Comparison of ENCODE assay signal across 1 cellular context in the genomic region with DNA sequence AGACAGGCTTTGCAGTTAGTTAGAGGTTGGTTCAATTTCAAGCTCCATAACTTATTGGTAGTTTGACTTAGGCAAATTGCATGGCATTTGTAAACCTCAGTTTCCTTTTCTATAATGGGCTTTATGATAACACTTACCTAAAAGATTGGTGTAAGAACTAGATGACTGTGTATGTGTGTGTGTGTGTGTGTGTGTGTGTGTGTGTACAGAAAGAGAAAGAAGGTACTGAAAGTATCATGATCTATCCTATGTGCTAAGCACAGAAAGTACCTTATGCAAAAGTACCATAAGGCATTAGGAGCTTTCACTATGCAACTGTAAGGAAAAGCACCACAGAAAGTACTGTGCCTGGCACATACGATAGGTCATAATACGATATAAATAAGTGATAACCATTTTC.
TF ChIP-seq lines count a peak whose summit lies in the region.

No MANE protein-coding gene starts in this region.

TF ChIP-seq in GM12878, 131 proteins besides CTCF, POLR2A, EP300 and RAD21 (continued from another document and continues in another):
- TF ChIP-seq, protein P1, sequence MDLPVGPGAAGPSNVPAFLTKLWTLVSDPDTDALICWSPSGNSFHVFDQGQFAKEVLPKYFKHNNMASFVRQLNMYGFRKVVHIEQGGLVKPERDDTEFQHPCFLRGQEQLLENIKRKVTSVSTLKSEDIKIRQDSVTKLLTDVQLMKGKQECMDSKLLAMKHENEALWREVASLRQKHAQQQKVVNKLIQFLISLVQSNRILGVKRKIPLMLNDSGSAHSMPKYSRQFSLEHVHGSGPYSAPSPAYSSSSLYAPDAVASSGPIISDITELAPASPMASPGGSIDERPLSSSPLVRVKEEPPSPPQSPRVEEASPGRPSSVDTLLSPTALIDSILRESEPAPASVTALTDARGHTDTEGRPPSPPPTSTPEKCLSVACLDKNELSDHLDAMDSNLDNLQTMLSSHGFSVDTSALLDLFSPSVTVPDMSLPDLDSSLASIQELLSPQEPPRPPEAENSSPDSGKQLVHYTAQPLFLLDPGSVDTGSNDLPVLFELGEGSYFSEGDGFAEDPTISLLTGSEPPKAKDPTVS (IDR thresholded peaks at IDR 0.05; ENCODE audit: low read depth, low read length), result peak; percentile 24; the same call in 1 of the 2 replicates
- TF ChIP-seq SPI1 (IDR thresholded peaks at IDR 0.05; ENCODE audit: borderline replicate concordance, insufficient read depth, low read depth, low read length), result peak; percentile 31; the same call in 1 of the 2 replicates
- TF ChIP-seq, protein P2, sequence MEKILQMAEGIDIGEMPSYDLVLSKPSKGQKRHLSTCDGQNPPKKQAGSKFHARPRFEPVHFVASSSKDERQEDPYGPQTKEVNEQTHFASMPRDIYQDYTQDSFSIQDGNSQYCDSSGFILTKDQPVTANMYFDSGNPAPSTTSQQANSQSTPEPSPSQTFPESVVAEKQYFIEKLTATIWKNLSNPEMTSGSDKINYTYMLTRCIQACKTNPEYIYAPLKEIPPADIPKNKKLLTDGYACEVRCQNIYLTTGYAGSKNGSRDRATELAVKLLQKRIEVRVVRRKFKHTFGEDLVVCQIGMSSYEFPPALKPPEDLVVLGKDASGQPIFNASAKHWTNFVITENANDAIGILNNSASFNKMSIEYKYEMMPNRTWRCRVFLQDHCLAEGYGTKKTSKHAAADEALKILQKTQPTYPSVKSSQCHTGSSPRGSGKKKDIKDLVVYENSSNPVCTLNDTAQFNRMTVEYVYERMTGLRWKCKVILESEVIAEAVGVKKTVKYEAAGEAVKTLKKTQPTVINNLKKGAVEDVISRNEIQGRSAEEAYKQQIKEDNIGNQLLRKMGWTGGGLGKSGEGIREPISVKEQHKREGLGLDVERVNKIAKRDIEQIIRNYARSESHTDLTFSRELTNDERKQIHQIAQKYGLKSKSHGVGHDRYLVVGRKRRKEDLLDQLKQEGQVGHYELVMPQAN (conservative IDR thresholded peaks at IDR 0.05), result no peak
- no peak for TF ChIP-seq SUZ12 (IDR thresholded peaks at IDR 0.05; ENCODE audit: unreplicated experiment)
- TF ChIP-seq GATAD2B (conservative IDR thresholded peaks at IDR 0.05; ENCODE audit: low read depth), result no peak
- TF ChIP-seq, protein P3, sequence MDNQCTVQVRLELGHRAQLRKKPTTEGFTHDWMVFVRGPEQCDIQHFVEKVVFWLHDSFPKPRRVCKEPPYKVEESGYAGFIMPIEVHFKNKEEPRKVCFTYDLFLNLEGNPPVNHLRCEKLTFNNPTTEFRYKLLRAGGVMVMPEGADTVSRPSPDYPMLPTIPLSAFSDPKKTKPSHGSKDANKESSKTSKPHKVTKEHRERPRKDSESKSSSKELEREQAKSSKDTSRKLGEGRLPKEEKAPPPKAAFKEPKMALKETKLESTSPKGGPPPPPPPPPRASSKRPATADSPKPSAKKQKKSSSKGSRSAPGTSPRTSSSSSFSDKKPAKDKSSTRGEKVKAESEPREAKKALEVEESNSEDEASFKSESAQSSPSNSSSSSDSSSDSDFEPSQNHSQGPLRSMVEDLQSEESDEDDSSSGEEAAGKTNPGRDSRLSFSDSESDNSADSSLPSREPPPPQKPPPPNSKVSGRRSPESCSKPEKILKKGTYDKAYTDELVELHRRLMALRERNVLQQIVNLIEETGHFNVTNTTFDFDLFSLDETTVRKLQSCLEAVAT (IDR thresholded peaks at IDR 0.05), result peak; percentile 80; the same call in 1 of the 2 replicates
- TF ChIP-seq, protein P4, sequence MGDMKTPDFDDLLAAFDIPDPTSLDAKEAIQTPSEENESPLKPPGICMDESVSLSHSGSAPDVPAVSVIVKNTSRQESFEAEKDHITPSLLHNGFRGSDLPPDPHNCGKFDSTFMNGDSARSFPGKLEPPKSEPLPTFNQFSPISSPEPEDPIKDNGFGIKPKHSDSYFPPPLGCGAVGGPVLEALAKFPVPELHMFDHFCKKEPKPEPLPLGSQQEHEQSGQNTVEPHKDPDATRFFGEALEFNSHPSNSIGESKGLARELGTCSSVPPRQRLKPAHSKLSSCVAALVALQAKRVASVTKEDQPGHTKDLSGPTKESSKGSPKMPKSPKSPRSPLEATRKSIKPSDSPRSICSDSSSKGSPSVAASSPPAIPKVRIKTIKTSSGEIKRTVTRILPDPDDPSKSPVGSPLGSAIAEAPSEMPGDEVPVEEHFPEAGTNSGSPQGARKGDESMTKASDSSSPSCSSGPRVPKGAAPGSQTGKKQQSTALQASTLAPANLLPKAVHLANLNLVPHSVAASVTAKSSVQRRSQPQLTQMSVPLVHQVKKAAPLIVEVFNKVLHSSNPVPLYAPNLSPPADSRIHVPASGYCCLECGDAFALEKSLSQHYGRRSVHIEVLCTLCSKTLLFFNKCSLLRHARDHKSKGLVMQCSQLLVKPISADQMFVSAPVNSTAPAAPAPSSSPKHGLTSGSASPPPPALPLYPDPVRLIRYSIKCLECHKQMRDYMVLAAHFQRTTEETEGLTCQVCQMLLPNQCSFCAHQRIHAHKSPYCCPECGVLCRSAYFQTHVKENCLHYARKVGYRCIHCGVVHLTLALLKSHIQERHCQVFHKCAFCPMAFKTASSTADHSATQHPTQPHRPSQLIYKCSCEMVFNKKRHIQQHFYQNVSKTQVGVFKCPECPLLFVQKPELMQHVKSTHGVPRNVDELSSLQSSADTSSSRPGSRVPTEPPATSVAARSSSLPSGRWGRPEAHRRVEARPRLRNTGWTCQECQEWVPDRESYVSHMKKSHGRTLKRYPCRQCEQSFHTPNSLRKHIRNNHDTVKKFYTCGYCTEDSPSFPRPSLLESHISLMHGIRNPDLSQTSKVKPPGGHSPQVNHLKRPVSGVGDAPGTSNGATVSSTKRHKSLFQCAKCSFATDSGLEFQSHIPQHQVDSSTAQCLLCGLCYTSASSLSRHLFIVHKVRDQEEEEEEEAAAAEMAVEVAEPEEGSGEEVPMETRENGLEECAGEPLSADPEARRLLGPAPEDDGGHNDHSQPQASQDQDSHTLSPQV (IDR thresholded peaks at IDR 0.05), result peak; percentile 67; the same call in 1 of the 2 replicates
- no peak for TF ChIP-seq EGR1 (IDR thresholded peaks at IDR 0.05; ENCODE audit: borderline replicate concordance in 1 of 2, low read depth in 2 of 2, low read length in 2 of 2)
- TF ChIP-seq, protein P5, sequence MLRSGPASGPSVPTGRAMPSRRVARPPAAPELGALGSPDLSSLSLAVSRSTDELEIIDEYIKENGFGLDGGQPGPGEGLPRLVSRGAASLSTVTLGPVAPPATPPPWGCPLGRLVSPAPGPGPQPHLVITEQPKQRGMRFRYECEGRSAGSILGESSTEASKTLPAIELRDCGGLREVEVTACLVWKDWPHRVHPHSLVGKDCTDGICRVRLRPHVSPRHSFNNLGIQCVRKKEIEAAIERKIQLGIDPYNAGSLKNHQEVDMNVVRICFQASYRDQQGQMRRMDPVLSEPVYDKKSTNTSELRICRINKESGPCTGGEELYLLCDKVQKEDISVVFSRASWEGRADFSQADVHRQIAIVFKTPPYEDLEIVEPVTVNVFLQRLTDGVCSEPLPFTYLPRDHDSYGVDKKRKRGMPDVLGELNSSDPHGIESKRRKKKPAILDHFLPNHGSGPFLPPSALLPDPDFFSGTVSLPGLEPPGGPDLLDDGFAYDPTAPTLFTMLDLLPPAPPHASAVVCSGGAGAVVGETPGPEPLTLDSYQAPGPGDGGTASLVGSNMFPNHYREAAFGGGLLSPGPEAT (IDR thresholded peaks at IDR 0.05; ENCODE audit: low read depth), result peak; percentile 98
- TF ChIP-seq SMARCA5 (IDR thresholded peaks at IDR 0.05), result no peak; the same call in 1 of the 2 replicates
- no peak for TF ChIP-seq PML (IDR thresholded peaks at IDR 0.05; ENCODE audit: low read length)
- TF ChIP-seq BCL11A (IDR thresholded peaks at IDR 0.05; ENCODE audit: low read depth, low read length), result peak; percentile 58; the same call in 1 of the 2 replicates
- peak; percentile 77; the same call in 1 of the 3 replicates for TF ChIP-seq POU2F2 (IDR thresholded peaks at IDR 0.05; ENCODE audit: borderline replicate concordance, low read depth, low read length)
- peak; percentile 96 to 98 for TF ChIP-seq IKZF2 (IDR thresholded peaks at IDR 0.05)
- TF ChIP-seq CREB1 (IDR thresholded peaks at IDR 0.05; ENCODE audit: low read depth), result no peak
- TF ChIP-seq, protein P6, sequence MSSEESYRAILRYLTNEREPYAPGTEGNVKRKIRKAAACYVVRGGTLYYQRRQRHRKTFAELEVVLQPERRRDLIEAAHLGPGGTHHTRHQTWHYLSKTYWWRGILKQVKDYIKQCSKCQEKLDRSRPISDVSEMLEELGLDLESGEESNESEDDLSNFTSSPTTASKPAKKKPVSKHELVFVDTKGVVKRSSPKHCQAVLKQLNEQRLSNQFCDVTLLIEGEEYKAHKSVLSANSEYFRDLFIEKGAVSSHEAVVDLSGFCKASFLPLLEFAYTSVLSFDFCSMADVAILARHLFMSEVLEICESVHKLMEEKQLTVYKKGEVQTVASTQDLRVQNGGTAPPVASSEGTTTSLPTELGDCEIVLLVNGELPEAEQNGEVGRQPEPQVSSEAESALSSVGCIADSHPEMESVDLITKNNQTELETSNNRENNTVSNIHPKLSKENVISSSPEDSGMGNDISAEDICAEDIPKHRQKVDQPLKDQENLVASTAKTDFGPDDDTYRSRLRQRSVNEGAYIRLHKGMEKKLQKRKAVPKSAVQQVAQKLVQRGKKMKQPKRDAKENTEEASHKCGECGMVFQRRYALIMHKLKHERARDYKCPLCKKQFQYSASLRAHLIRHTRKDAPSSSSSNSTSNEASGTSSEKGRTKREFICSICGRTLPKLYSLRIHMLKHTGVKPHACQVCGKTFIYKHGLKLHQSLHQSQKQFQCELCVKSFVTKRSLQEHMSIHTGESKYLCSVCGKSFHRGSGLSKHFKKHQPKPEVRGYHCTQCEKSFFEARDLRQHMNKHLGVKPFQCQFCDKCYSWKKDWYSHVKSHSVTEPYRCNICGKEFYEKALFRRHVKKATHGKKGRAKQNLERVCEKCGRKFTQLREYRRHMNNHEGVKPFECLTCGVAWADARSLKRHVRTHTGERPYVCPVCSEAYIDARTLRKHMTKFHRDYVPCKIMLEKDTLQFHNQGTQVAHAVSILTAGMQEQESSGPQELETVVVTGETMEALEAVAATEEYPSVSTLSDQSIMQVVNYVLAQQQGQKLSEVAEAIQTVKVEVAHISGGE (CRISPR knock-in tag; IDR thresholded peaks at IDR 0.05), result no peak
- TF ChIP-seq, protein P7, sequence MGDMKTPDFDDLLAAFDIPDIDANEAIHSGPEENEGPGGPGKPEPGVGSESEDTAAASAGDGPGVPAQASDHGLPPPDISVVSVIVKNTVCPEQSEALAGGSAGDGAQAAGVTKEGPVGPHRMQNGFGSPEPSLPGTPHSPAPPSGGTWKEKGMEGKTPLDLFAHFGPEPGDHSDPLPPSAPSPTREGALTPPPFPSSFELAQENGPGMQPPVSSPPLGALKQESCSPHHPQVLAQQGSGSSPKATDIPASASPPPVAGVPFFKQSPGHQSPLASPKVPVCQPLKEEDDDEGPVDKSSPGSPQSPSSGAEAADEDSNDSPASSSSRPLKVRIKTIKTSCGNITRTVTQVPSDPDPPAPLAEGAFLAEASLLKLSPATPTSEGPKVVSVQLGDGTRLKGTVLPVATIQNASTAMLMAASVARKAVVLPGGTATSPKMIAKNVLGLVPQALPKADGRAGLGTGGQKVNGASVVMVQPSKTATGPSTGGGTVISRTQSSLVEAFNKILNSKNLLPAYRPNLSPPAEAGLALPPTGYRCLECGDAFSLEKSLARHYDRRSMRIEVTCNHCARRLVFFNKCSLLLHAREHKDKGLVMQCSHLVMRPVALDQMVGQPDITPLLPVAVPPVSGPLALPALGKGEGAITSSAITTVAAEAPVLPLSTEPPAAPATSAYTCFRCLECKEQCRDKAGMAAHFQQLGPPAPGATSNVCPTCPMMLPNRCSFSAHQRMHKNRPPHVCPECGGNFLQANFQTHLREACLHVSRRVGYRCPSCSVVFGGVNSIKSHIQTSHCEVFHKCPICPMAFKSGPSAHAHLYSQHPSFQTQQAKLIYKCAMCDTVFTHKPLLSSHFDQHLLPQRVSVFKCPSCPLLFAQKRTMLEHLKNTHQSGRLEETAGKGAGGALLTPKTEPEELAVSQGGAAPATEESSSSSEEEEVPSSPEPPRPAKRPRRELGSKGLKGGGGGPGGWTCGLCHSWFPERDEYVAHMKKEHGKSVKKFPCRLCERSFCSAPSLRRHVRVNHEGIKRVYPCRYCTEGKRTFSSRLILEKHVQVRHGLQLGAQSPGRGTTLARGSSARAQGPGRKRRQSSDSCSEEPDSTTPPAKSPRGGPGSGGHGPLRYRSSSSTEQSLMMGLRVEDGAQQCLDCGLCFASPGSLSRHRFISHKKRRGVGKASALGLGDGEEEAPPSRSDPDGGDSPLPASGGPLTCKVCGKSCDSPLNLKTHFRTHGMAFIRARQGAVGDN (IDR thresholded peaks at IDR 0.05), result no peak
- TF ChIP-seq CBFB (IDR thresholded peaks at IDR 0.05; ENCODE audit: low read depth), result no peak
- TF ChIP-seq CHD2 (IDR thresholded peaks at IDR 0.05; ENCODE audit: borderline replicate concordance, low read depth, low read length), result peak; percentile 48; the same call in 1 of the 2 replicates
- TF ChIP-seq RAD51 (IDR thresholded peaks at IDR 0.05), result peak; percentile 24; the same call in 1 of the 2 replicates
- TF ChIP-seq ZNF384 (IDR thresholded peaks at IDR 0.05; ENCODE audit: borderline replicate concordance, low read depth, low read length), result no peak
- peak; percentile 33; the same call in 1 of the 2 replicates for TF ChIP-seq NFIC (IDR thresholded peaks at IDR 0.05; ENCODE audit: low read depth, low read length)
- peak; percentile 74; the same call in 1 of the 2 replicates for TF ChIP-seq ZNF217 (IDR thresholded peaks at IDR 0.05)
- TF ChIP-seq JUND (IDR thresholded peaks at IDR 0.05; ENCODE audit: low read depth, low read length), result no peak
- peak in 1 of 2 experiments; percentile 63; a peak in 2 of 4 replicates for TF ChIP-seq ETV6 (conservative IDR thresholded peaks at IDR 0.05 in 1 of 2, IDR thresholded peaks at IDR 0.05 in 1 of 2; ENCODE audit: borderline replicate concordance in 1 of 2, low read depth in 1 of 2)
- 0 out of 2 replicates have a peak, but pooled peaks have one; percentile 47 for TF ChIP-seq JUNB (IDR thresholded peaks at IDR 0.05)
- TF ChIP-seq PAX5 (IDR thresholded peaks at IDR 0.05; ENCODE audit: borderline replicate concordance, low read depth, low read length), result no peak
- TF ChIP-seq ZNF24 (IDR thresholded peaks at IDR 0.05), result peak; percentile 84
- peak; percentile 57; the same call in 1 of the 2 replicates for TF ChIP-seq ZBED1 (IDR thresholded peaks at IDR 0.05; ENCODE audit: borderline replicate concordance)
- peak; percentile 95 for TF ChIP-seq MTA2 (IDR thresholded peaks at IDR 0.05; ENCODE audit: low read depth)
- no peak for TF ChIP-seq TCF3 (IDR thresholded peaks at IDR 0.05; ENCODE audit: borderline replicate concordance, insufficient read depth, low read depth, low read length)
- no peak for TF ChIP-seq ZNF207 (IDR thresholded peaks at IDR 0.05; ENCODE audit: borderline replicate concordance)
- no peak for TF ChIP-seq TAF1 (IDR thresholded peaks at IDR 0.05; ENCODE audit: borderline replicate concordance, low read depth, low read length)
- no peak for TF ChIP-seq CBX5 (IDR thresholded peaks at IDR 0.05; ENCODE audit: low read depth)
- TF ChIP-seq, protein P8, sequence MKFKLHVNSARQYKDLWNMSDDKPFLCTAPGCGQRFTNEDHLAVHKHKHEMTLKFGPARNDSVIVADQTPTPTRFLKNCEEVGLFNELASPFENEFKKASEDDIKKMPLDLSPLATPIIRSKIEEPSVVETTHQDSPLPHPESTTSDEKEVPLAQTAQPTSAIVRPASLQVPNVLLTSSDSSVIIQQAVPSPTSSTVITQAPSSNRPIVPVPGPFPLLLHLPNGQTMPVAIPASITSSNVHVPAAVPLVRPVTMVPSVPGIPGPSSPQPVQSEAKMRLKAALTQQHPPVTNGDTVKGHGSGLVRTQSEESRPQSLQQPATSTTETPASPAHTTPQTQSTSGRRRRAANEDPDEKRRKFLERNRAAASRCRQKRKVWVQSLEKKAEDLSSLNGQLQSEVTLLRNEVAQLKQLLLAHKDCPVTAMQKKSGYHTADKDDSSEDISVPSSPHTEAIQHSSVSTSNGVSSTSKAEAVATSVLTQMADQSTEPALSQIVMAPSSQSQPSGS (IDR thresholded peaks at IDR 0.05; ENCODE audit: low read length), result 0 out of 2 replicates have a peak, but pooled peaks have one; percentile 61
- TF ChIP-seq NFYA (IDR thresholded peaks at IDR 0.05; ENCODE audit: borderline replicate concordance, low read depth, low read length), result no peak
- no peak for TF ChIP-seq SREBF2 (IDR thresholded peaks at IDR 0.05; ENCODE audit: low read length)
